In the genomic region with DNA sequence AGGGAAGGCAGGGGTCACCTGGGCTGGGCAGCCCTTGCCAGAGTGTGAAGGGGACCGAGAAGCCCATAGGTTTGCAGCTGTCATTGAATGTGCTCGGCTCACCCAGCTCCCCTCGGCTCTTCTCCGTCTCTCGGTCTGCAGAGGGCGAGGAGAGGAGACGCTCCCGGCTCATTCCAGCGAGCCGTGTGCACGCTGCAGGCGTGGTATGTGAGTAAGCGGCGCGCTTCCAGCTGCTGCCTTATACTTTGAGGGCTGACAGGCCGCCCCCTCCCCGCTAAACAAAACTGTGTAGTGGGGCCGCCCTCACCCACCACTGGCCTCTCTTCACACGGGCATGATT, we compare ENCODE assay signal across 1 cellular context.
TF ChIP-seq lines count a peak whose summit lies in the region.

No MANE protein-coding gene starts in this region.

TF ChIP-seq in GM23338, 12 proteins besides CTCF, POLR2A, EP300 and RAD21 (continued from another document):
- TF ChIP-seq, protein P1, sequence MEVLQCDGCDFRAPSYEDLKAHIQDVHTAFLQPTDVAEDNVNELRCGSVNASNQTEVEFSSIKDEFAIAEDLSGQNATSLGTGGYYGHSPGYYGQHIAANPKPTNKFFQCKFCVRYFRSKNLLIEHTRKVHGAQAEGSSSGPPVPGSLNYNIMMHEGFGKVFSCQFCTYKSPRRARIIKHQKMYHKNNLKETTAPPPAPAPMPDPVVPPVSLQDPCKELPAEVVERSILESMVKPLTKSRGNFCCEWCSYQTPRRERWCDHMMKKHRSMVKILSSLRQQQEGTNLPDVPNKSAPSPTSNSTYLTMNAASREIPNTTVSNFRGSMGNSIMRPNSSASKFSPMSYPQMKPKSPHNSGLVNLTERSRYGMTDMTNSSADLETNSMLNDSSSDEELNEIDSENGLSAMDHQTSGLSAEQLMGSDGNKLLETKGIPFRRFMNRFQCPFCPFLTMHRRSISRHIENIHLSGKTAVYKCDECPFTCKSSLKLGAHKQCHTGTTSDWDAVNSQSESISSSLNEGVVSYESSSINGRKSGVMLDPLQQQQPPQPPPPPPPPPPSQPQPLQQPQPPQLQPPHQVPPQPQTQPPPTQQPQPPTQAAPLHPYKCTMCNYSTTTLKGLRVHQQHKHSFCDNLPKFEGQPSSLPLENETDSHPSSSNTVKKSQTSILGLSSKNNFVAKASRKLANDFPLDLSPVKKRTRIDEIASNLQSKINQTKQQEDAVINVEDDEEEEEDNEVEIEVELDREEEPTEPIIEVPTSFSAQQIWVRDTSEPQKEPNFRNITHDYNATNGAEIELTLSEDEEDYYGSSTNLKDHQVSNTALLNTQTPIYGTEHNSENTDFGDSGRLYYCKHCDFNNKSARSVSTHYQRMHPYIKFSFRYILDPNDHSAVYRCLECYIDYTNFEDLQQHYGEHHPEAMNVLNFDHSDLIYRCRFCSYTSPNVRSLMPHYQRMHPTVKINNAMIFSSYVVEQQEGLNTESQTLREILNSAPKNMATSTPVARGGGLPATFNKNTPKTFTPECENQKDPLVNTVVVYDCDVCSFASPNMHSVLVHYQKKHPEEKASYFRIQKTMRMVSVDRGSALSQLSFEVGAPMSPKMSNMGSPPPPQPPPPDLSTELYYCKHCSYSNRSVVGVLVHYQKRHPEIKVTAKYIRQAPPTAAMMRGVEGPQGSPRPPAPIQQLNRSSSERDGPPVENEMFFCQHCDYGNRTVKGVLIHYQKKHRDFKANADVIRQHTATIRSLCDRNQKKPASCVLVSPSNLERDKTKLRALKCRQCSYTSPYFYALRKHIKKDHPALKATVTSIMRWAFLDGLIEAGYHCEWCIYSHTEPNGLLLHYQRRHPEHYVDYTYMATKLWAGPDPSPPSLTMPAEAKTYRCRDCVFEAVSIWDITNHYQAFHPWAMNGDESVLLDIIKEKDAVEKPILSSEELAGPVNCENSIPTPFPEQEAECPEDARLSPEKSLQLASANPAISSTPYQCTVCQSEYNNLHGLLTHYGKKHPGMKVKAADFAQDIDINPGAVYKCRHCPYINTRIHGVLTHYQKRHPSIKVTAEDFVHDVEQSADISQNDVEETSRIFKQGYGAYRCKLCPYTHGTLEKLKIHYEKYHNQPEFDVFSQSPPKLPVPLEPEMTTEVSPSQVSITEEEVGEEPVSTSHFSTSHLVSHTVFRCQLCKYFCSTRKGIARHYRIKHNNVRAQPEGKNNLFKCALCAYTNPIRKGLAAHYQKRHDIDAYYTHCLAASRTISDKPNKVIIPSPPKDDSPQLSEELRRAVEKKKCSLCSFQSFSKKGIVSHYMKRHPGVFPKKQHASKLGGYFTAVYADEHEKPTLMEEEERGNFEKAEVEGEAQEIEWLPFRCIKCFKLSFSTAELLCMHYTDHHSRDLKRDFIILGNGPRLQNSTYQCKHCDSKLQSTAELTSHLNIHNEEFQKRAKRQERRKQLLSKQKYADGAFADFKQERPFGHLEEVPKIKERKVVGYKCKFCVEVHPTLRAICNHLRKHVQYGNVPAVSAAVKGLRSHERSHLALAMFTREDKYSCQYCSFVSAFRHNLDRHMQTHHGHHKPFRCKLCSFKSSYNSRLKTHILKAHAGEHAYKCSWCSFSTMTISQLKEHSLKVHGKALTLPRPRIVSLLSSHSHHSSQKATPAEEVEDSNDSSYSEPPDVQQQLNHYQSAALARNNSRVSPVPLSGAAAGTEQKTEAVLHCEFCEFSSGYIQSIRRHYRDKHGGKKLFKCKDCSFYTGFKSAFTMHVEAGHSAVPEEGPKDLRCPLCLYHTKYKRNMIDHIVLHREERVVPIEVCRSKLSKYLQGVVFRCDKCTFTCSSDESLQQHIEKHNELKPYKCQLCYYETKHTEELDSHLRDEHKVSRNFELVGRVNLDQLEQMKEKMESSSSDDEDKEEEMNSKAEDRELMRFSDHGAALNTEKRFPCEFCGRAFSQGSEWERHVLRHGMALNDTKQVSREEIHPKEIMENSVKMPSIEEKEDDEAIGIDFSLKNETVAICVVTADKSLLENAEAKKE (CRISPR knock-in tag; IDR thresholded peaks at IDR 0.05), result no peak
- peak; percentile 20 for TF ChIP-seq EZH2 (IDR thresholded peaks at IDR 0.05; ENCODE audit: low read depth, unreplicated experiment)
